In the genomic region with DNA sequence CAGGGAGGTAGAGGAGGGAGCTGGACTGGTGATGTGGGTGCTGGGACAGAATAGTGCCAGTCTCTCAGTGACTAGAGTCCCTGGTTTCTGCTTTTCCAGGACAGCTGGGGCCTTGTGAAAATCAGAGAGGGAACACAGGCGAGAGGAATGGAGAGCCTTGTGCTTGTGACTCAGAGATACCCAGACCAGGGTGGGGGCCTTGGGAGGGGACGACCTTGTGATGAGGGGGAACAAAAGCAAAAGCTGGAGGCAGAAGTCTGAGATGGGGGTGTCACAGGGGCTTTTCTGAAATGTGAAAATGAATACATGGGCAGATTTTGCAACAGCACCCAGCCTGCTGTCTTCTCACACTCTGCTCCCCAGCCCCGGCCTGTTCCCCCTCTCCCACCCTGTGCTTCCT, we compare ENCODE assay signal across 11 cellular contexts. TPM values are rescaled to one million over a fixed set of nuclear protein-coding genes. Genes with fewer than 3 reads are reported as not detected.
A peak's percentile ranks its signal among the peaks of the same experiment; 100 is the strongest.
DNase-seq lines count a peak whose midpoint lies in the region; ATAC-seq and TF ChIP-seq lines count a peak whose summit lies in the region.
"Had no signal": no experiment of that assay in that cellular context is flagged by ENCODE, and none has a peak within 500 bp of the region (broad histone marks: within the 10 kb centered on the region; RNA-seq: fewer than 3 reads in every experiment).

No MANE protein-coding gene starts in this region.

- H3K4me2 ChIP-seq in skeletal muscle satellite cell (ENCODE audit: low read length), result peak overlapping the region; percentile 60

- H3K4me3 Mint-ChIP-seq in stimulated activated naive CD8-positive, alpha-beta T cell treated with anti-CD3 and anti-CD28 coated beads, Interleukin-15, amount 100 ng/mL, for 72 hours, result no peak overlapping the region

- H3K27me3 Mint-ChIP-seq in stimulated activated naive CD8-positive, alpha-beta T cell treated with anti-CD3 and anti-CD28 coated beads, Interleukin-15, amount 100 ng/mL, for 72 hours, result no peaks in the 10 kb centered on the region

- peaks cover 38% of the 10 kb centered on the region for H3K4me1 ChIP-seq in skeletal muscle satellite cell (ENCODE audit: control insufficient read depth, insufficient read depth, low read length)

- no peak for ATAC-seq in stimulated activated naive CD8-positive, alpha-beta T cell treated with anti-CD3 and anti-CD28 coated beads, Interleukin-15, amount 100 ng/mL, for 72 hours

- in situ Hi-C loops in brain microvascular endothelial cell (cut with HindIII; ENCODE audit: low pct_ligation_motif_present, low sequenced_read_pairs), result no loop called here

- H3K27ac ChIP-seq in brain microvascular endothelial cell (peak overlapping the region; percentile 40), layer of hippocampus (ENCODE audit: low read depth, low read length) (peak overlapping the region; percentile 12)

- H3K36me3 ChIP-seq in brain microvascular endothelial cell (replicated peaks) (no peaks in the 10 kb centered on the region), skeletal muscle satellite cell (ENCODE audit: insufficient read depth, low read length) (no peaks in the 10 kb centered on the region)

- TF ChIP-seq CTCF in brain microvascular endothelial cell (IDR thresholded peaks at IDR 0.05; ENCODE audit: low read depth, low read length, missing control alignments), result no peak

- peaks cover 32% of the 10 kb centered on the region for H3K4me1 Mint-ChIP-seq in stimulated activated naive CD8-positive, alpha-beta T cell treated with anti-CD3 and anti-CD28 coated beads, Interleukin-15, amount 100 ng/mL, for 72 hours

- no peaks in the 10 kb centered on the region for H3K27me3 ChIP-seq in brain microvascular endothelial cell (replicated peaks)
- no peaks in the 10 kb centered on the region for H3K27me3 ChIP-seq in layer of hippocampus (ENCODE audit: control insufficient read depth, insufficient read depth, low read length)
- no peaks in the 10 kb centered on the region for H3K27me3 ChIP-seq in skeletal muscle satellite cell (ENCODE audit: control insufficient read depth, insufficient read depth, low read length)

- H3K9me3 Mint-ChIP-seq in stimulated activated naive CD8-positive, alpha-beta T cell treated with anti-CD3 and anti-CD28 coated beads, Interleukin-15, amount 100 ng/mL, for 72 hours, result no peaks in the 10 kb centered on the region

- H3K9ac ChIP-seq in skeletal muscle satellite cell (ENCODE audit: low read depth, low read length), result peak overlapping the region; percentile 30

- H3K9me3 ChIP-seq in skeletal muscle satellite cell (replicated peaks; ENCODE audit: low read length), result no peaks in the 10 kb centered on the region

- H3K27ac Mint-ChIP-seq in stimulated activated naive CD8-positive, alpha-beta T cell treated with anti-CD3 and anti-CD28 coated beads, Interleukin-15, amount 100 ng/mL, for 72 hours, result peak overlapping the region in 1 of 2 donors; percentile 64

- DNase-seq in EH (ENCODE audit: low read depth) (peak; percentile 27), brain microvascular endothelial cell (no peak), kidney tubule cell (ENCODE audit: low spot score) (no peak), SW480 (ENCODE audit: low spot score) (no peak), AG08396 (ENCODE audit: low spot score) (no peak)
- no peak for DNase-seq in stimulated activated naive CD8-positive, alpha-beta T cell treated with anti-CD3 and anti-CD28 coated beads, Interleukin-15, amount 100 ng/mL, for 72 hours
- DNase-seq: activated naive CD4-positive, alpha-beta T cell treated with Interleukin-2 at 50 U/mL for 16 hours; glutamatergic neuron; occipital lobe had no signal

- H3K4me3 ChIP-seq in brain microvascular endothelial cell (ENCODE audit: low read depth, low read length) (no peak overlapping the region), skeletal muscle satellite cell (ENCODE audit: low read length) (peak overlapping the region; percentile 24)

RNA-seq across cellular contexts. Expression of a gene that starts 3.4 kb away (rescaled TPM):
- 22.3 and 58.6 TPM in 2 replicates for total RNA-seq in skeletal muscle satellite cell (2012; rRNA removed)

RNA-seq across cellular contexts. Expression of a gene that starts 5.8 kb away (rescaled TPM):
- 26.6 and 28.4 TPM in 2 replicates for total RNA-seq in skeletal muscle satellite cell (2012; rRNA removed)

RNA-seq across cellular contexts. Expression of a gene that starts 15.6 kb away (rescaled TPM):
- 8.1 and 13.1 TPM in 2 replicates for total RNA-seq in skeletal muscle satellite cell (2012; rRNA removed)

RNA-seq across cellular contexts. Expression of a gene that starts 39.6 kb away (rescaled TPM):
- total RNA-seq in skeletal muscle satellite cell (2012; rRNA removed), result 14.4 and 19.3 TPM in 2 replicates
